In genomic region chr6:144064831-144065668, GRCh38 we compare ENCODE assay signal across 8 cellular contexts. TPM values are rescaled to one million over a fixed set of nuclear protein-coding genes. Genes with fewer than 3 reads are reported as not detected.
DNase-seq lines count a peak whose midpoint lies in the region; ATAC-seq, FAIRE-seq and TF ChIP-seq lines count a peak whose summit lies in the region.

No MANE protein-coding gene starts in this region.

- H3K9me3 ChIP-seq in kidney (ENCODE audit: control insufficient read depth in 1 of 2, low read length in 2 of 2) (no peaks in the 10 kb centered on the region), testis (no peaks in the 10 kb centered on the region)

- intact Hi-C loops in kidney (cut with DNase I) (no loop called here), testis (cut with DNase I; ENCODE audit: low total_unique reads) (no loop called here)

- H3K27me3 ChIP-seq in KMS-11 (ENCODE audit: insufficient read depth, low read depth) (no peaks in the 10 kb centered on the region), testis (no peaks in the 10 kb centered on the region)

- H3K4me3 Mint-ChIP-seq in activated naive CD4-positive, alpha-beta T cell treated with anti-CD3 and anti-CD28 coated beads, Interleukin-2, amount 50 U/mL, for 24 hours, result peak overlapping the region; percentile 84

- no peaks in the 10 kb centered on the region for H3K27me3 Mint-ChIP-seq in activated naive CD4-positive, alpha-beta T cell treated with anti-CD3 and anti-CD28 coated beads, Interleukin-2, amount 50 U/mL, for 24 hours

- DNase-seq in GM13976 (ENCODE audit: low spot score), result peak; percentile 32
- DNase-seq in kidney, result no peak
- DNase-seq in testis, result no peak
- DNase-seq in MV-4-11 (lab: John Stamatoyannopoulos, UW), result no peak
- no peak for DNase-seq in RPMI8226

- H3K4me3 ChIP-seq in KMS-11 (IDR thresholded peaks at IDR 0.05; ENCODE audit: insufficient read depth, low read depth, low read length) (no peak overlapping the region), kidney (ENCODE audit: low read length in 2 of 2) (peak overlapping the region; percentile 57 to 67), testis (peak overlapping the region; percentile 67 to 75)

- ATAC-seq in GM19397 (IDR thresholded peaks at IDR 0.05; ENCODE audit: unreplicated experiment), result no peak

- H3K27ac ChIP-seq in KMS-11 (peak overlapping the region; percentile 99), kidney (ENCODE audit: low read depth in 2 of 2, low read length in 2 of 2) (peak overlapping the region in 1 of 2 donors; percentile 63), testis (peak overlapping the region in 1 of 2 donors; percentile 24)

- H3K36me3 ChIP-seq in KMS-11 (ENCODE audit: insufficient read depth) (no peaks in the 10 kb centered on the region), kidney (ENCODE audit: control insufficient read depth in 1 of 2, insufficient read depth in 2 of 2, low read length in 2 of 2) (no peaks in the 10 kb centered on the region), testis (ENCODE audit: low read depth, missing control alignments) (no peaks in the 10 kb centered on the region)

- peaks cover 39% of the 10 kb centered on the region for H3K4me1 Mint-ChIP-seq in activated naive CD4-positive, alpha-beta T cell treated with anti-CD3 and anti-CD28 coated beads, Interleukin-2, amount 50 U/mL, for 24 hours

- H3K79me2 ChIP-seq in KMS-11 (ENCODE audit: insufficient read depth, low read depth), result no peaks in the 10 kb centered on the region

- H3K36me3 Mint-ChIP-seq in activated naive CD4-positive, alpha-beta T cell treated with anti-CD3 and anti-CD28 coated beads, Interleukin-2, amount 50 U/mL, for 24 hours, result no peaks in the 10 kb centered on the region

- no peak for TF ChIP-seq CTCF in GM13976 (IDR thresholded peaks at IDR 0.05; ENCODE audit: borderline replicate concordance, control extremely low read depth, extremely low read depth, insufficient read depth, missing control alignments)
- TF ChIP-seq CTCF in KMS-11 (conservative IDR thresholded peaks at IDR 0.05; ENCODE audit: low read depth, low read length), result no peak
- TF ChIP-seq CTCF in kidney (IDR thresholded peaks at IDR 0.05; ENCODE audit: borderline replicate concordance, extremely low read depth, insufficient read depth), result no peak
- TF ChIP-seq CTCF in testis (IDR thresholded peaks at IDR 0.05), result no peak

- H3K9me3 Mint-ChIP-seq in activated naive CD4-positive, alpha-beta T cell treated with anti-CD3 and anti-CD28 coated beads, Interleukin-2, amount 50 U/mL, for 24 hours, result no peaks in the 10 kb centered on the region

- TF ChIP-seq POLR2A in testis (IDR thresholded peaks at IDR 0.05), result no peak

- FAIRE-seq in kidney (lab: Jason Lieb, UNC), result no peak

- no peaks in the 10 kb centered on the region for H4K20me1 ChIP-seq in KMS-11 (ENCODE audit: insufficient read depth)

- H3K4me2 ChIP-seq in KMS-11, result peak overlapping the region; percentile 85

- H3K27ac Mint-ChIP-seq in activated naive CD4-positive, alpha-beta T cell treated with anti-CD3 and anti-CD28 coated beads, Interleukin-2, amount 50 U/mL, for 24 hours, result peak overlapping the region; percentile 86

- H3K4me1 ChIP-seq in KMS-11 (ENCODE audit: low read depth, poor library complexity, severe bottlenecking) (peaks cover 49% of the 10 kb centered on the region), kidney (ENCODE audit: control insufficient read depth in 1 of 2, insufficient read depth in 1 of 2, low read depth in 1 of 2, low read length in 2 of 2) (peaks cover 0 to 4% of the 10 kb centered on the region in 2 donors), testis (peaks cover 10% of the 10 kb centered on the region)

- 31 to 38% methylated on average over 22 of the region's 22 CpGs for WGBS in testis, 2 donors

- H3K9ac ChIP-seq in KMS-11 (peak overlapping the region; percentile 99), kidney (ENCODE audit: low read length in 2 of 2) (peak overlapping the region; percentile 11 to 53)

- H2AFZ ChIP-seq in KMS-11 (ENCODE audit: low read depth), result peak overlapping the region; percentile 77

- in situ Hi-C loops in GM13976 (cut with MboI; ENCODE audit: low sequenced_read_pairs, unreplicated experiment), result no loop called here

RNA-seq across cellular contexts. Expression of gene SF3B5, which starts 30.3 kb away (rescaled TPM):
- total RNA-seq in kidney (101 TPM), testis (100 to 1,000 TPM; 153 to 200 TPM)
- polyA plus RNA-seq in kidney (ENCODE audit: insufficient read depth, low read depth, low replicate concordance) (420 TPM), testis (ENCODE audit: insufficient read depth, low read depth, low replicate concordance) (174 TPM)

RNA-seq across cellular contexts. Expression of gene PLAGL1, which starts 57.0 kb away (rescaled TPM):
- 23.6 TPM for total RNA-seq in kidney
- polyA plus RNA-seq in kidney (ENCODE audit: insufficient read depth, low read depth, low replicate concordance), result 7.1 TPM
- total RNA-seq in testis, result 10 to 100 TPM; 16.2 to 31.3 TPM
- 17.4 TPM for polyA plus RNA-seq in testis (ENCODE audit: insufficient read depth, low read depth, low replicate concordance)
